In the genomic region with DNA sequence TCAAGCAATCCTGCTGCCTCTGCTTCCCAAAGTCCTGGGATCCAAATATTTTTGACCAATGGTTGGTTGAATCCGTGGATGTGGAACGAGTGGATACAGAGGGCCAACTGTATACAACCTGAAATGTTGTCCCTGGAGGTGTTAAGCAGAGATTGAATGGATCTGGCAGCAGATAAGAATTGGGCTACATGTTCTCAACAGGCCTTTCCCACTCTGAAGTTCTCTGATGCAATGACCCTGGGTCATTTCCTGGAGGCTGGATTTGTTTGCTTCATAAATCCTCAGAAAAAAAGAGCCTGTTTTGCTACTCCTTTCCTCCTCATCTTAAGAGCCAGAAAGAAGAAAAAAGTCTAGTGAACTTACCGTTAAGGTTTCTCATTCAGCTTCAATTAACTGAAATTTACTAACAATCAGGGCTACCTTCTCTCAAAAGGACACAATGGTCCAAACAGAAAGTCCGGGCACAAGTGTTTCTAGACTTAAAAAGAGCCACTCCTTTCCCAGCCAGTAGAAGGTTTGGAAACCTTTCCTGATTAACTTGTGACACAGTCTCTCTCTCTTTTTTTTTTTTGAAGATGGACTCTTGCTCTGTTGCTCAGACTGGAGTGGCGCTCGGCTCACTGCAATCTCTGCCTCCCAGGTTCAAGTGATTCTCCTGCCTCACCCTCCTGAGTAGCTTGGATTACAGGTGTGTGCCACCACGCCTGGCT, we compare ENCODE assay signal across 1 cellular context.
TF ChIP-seq lines count a peak whose summit lies in the region.

No MANE protein-coding gene starts in this region.

TF ChIP-seq in SK-N-SH treated with all-trans-retinoic acid at 6 μM for 48 hours, 23 proteins besides CTCF, POLR2A, EP300 and RAD21 (continued from another document):
- TF ChIP-seq, protein P1, sequence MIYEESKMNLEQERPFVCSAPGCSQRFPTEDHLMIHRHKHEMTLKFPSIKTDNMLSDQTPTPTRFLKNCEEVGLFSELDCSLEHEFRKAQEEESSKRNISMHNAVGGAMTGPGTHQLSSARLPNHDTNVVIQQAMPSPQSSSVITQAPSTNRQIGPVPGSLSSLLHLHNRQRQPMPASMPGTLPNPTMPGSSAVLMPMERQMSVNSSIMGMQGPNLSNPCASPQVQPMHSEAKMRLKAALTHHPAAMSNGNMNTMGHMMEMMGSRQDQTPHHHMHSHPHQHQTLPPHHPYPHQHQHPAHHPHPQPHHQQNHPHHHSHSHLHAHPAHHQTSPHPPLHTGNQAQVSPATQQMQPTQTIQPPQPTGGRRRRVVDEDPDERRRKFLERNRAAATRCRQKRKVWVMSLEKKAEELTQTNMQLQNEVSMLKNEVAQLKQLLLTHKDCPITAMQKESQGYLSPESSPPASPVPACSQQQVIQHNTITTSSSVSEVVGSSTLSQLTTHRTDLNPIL (CRISPR knock-in tag; IDR thresholded peaks at IDR 0.05; ENCODE audit: low read depth) = no peak
- no peak for TF ChIP-seq ZNF8 (CRISPR knock-in tag; IDR thresholded peaks at IDR 0.05)
- TF ChIP-seq, protein P2, sequence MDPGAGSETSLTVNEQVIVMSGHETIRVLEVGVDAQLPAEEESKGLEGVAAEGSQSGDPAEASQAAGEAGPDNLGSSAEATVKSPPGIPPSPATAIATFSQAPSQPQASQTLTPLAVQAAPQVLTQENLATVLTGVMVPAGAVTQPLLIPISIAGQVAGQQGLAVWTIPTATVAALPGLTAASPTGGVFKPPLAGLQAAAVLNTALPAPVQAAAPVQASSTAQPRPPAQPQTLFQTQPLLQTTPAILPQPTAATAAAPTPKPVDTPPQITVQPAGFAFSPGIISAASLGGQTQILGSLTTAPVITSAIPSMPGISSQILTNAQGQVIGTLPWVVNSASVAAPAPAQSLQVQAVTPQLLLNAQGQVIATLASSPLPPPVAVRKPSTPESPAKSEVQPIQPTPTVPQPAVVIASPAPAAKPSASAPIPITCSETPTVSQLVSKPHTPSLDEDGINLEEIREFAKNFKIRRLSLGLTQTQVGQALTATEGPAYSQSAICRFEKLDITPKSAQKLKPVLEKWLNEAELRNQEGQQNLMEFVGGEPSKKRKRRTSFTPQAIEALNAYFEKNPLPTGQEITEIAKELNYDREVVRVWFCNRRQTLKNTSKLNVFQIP (CRISPR knock-in tag; IDR thresholded peaks at IDR 0.05; ENCODE audit: borderline replicate concordance, low read depth) = no peak
